In genomic region chr10:120989996-120990395, GRCh38 we compare ENCODE assay signal across 32 cellular contexts.
"Had no signal": no experiment of that assay in that cellular context is flagged by ENCODE, and none has a peak within 500 bp of the region (broad histone marks: within the 10 kb centered on the region; RNA-seq: fewer than 3 reads in every experiment).

No MANE protein-coding gene starts in this region.

- H3K4me1 ChIP-seq: ascending aorta, Peyer's patch, SJSA1 had no signal

- H3K4me2 ChIP-seq: SK-N-SH had no signal

- H3K27ac Mint-ChIP-seq: activated CD4-positive, alpha-beta T cell treated with anti-CD3 and anti-CD28 coated beads, Interleukin-2, amount 10 ng/mL, durations not matched to agents 24 days and 14 days; activated CD8-positive, alpha-beta T cell treated with anti-CD3 and anti-CD28 coated beads for 36 hours; activated naive CD4-positive, alpha-beta T cell treated with anti-CD3 and anti-CD28 coated beads, Interleukin-2, amount 50 U/mL, for 24 hours; activated naive CD8-positive, alpha-beta T cell treated with anti-CD3 and anti-CD28 coated beads, Interleukin-2, amount 10 ng/mL, durations not matched to agents 7 days and 5 days; activated T-cell treated with anti-CD3 and anti-CD28 coated beads, Interleukin-2, amount 50 U/mL, for 24 hours; activated T-helper 2 cell treated with anti-CD3 and anti-CD28 coated beads, Interferon-gamma antibody, Interleukin-2, Interleukin-4, amounts not matched to agents 10 μg/mL and 5 μg/mL and 100 μg/mL, durations not matched to agents 14 hours and 24 hours and 36 hours; T-helper 1 cell treated with Interleukin-12 subunit alpha and Interleukin-12 subunit beta and Interleukin-4 antibody, amounts not matched to agents 30 μg/mL and 1 μg/mL, for 36 hours; T-helper 2 cell treated with Interferon-gamma antibody and Interleukin-4, amounts not matched to agents 5 μg/mL and 100 μg/mL, for 36 hours had no signal

- DNase-seq: activated CD4-positive, alpha-beta T cell treated with anti-CD3 and anti-CD28 coated beads, Interleukin-2, amount 10 ng/mL, durations not matched to agents 24 days and 14 days; activated CD4-positive, alpha-beta T cell treated with anti-CD3 and anti-CD28 coated beads, Interleukin-2, amount 50 U/mL, for 4 hours; activated CD8-positive, alpha-beta T cell treated with anti-CD3 and anti-CD28 coated beads for 36 hours; activated gamma-delta T cell; activated naive CD4-positive, alpha-beta T cell treated with Interleukin-2 at 50 U/mL for 16 hours; activated naive CD8-positive, alpha-beta T cell treated with anti-CD3 and anti-CD28 coated beads, Interleukin-2, amount 10 ng/mL, durations not matched to agents 7 days and 5 days; activated T-cell treated with anti-CD3 and anti-CD28 coated beads, Interleukin-2, amount 50 U/mL, for 24 hours; amygdala; Karpas-422; NCI-H1105; NCI-H1417 treated with DMSO at 0.1 percent for 48 hours; NCI-H187 treated with DMSO at 0.1 percent for 48 hours; NCI-H2081; NCI-H2171 treated with DMSO at 0.1 percent for 48 hours; NCI-H2227 treated with DMSO at 0.1 percent for 48 hours; NCI-H446; NCI-H510A treated with DMSO at 0.1 percent for 48 hours; NCI-H526 treated with DMSO at 0.1 percent for 48 hours; NCI-H774; PC-3; Peyer's patch; RPMI8226; SHP77 treated with DMSO at 0.1 percent for 48 hours; SK-N-SH had no signal

- H3K4me3 Mint-ChIP-seq: activated CD4-positive, alpha-beta T cell treated with anti-CD3 and anti-CD28 coated beads, Interleukin-2, amount 10 ng/mL, durations not matched to agents 24 days and 14 days; activated CD8-positive, alpha-beta T cell treated with anti-CD3 and anti-CD28 coated beads for 36 hours; activated naive CD4-positive, alpha-beta T cell treated with anti-CD3 and anti-CD28 coated beads, Interleukin-2, amount 50 U/mL, for 24 hours; activated naive CD8-positive, alpha-beta T cell treated with anti-CD3 and anti-CD28 coated beads, Interleukin-2, amount 10 ng/mL, durations not matched to agents 7 days and 5 days; activated T-cell treated with anti-CD3 and anti-CD28 coated beads, Interleukin-2, amount 50 U/mL, for 24 hours; T-helper 1 cell treated with Interleukin-12 subunit alpha and Interleukin-12 subunit beta and Interleukin-4 antibody, amounts not matched to agents 30 μg/mL and 1 μg/mL, for 36 hours; T-helper 2 cell treated with Interferon-gamma antibody and Interleukin-4, amounts not matched to agents 5 μg/mL and 100 μg/mL, for 36 hours had no signal

- H3K4me1 Mint-ChIP-seq: activated CD4-positive, alpha-beta T cell treated with anti-CD3 and anti-CD28 coated beads, Interleukin-2, amount 10 ng/mL, durations not matched to agents 24 days and 14 days; activated naive CD4-positive, alpha-beta T cell treated with anti-CD3 and anti-CD28 coated beads, Interleukin-2, amount 50 U/mL, for 24 hours had no signal

- H3K27me3 ChIP-seq: ascending aorta, cardiac muscle cell, Peyer's patch, SJSA1 had no signal

- H3K9ac ChIP-seq: SK-N-SH had no signal

- H3K4me3 ChIP-seq: ascending aorta, cardiac muscle cell, Peyer's patch, SJSA1 had no signal

- ATAC-seq: activated CD8-positive, alpha-beta T cell treated with anti-CD3 and anti-CD28 coated beads for 36 hours; PC-3 had no signal

- FAIRE-seq: TTC549 had no signal

- H3K36me3 ChIP-seq: ascending aorta, cardiac muscle cell, Peyer's patch, SJSA1 had no signal

- H3K9me3 ChIP-seq: ascending aorta had no signal

- H3K27me3 Mint-ChIP-seq: activated CD4-positive, alpha-beta T cell treated with anti-CD3 and anti-CD28 coated beads, Interleukin-2, amount 10 ng/mL, durations not matched to agents 24 days and 14 days; activated CD8-positive, alpha-beta T cell treated with anti-CD3 and anti-CD28 coated beads for 36 hours; activated naive CD8-positive, alpha-beta T cell treated with anti-CD3 and anti-CD28 coated beads, Interleukin-2, amount 10 ng/mL, durations not matched to agents 7 days and 5 days had no signal

- H3K27ac ChIP-seq: ascending aorta, cardiac muscle cell, Peyer's patch, SJSA1 had no signal

- H3K36me3 Mint-ChIP-seq: activated naive CD4-positive, alpha-beta T cell treated with anti-CD3 and anti-CD28 coated beads, Interleukin-2, amount 50 U/mL, for 24 hours; activated naive CD8-positive, alpha-beta T cell treated with anti-CD3 and anti-CD28 coated beads, Interleukin-2, amount 10 ng/mL, durations not matched to agents 7 days and 5 days had no signal
